In the genomic region with DNA sequence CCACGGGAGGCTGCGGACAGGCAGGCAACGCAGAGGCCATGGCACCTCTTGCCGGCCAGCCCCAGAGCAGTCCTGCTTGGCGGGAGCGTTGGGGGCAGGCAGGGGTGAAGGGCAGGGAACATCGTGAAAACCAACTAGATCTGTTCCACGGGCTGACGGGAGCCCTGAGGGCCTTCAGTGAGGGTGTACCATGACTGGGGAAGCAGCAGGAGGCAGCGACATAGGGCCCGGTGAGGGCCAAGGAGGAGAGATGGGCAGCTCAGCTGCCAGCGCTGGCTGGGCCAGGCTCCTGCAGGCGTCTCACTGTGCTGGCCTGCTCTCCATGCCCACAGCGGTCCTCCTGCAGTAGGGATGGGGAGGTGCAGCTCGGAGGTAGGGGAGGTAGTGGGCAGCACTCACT, we compare ENCODE assay signal across 15 cellular contexts.
A peak's percentile ranks its signal among the peaks of the same experiment; 100 is the strongest.
DNase-seq lines count a peak whose midpoint lies in the region; ATAC-seq and TF ChIP-seq lines count a peak whose summit lies in the region.
"Had no signal": no experiment of that assay in that cellular context is flagged by ENCODE, and none has a peak within 500 bp of the region (broad histone marks: within the 10 kb centered on the region; RNA-seq: fewer than 3 reads in every experiment).

No MANE protein-coding gene starts in this region.

- H3K4me2 ChIP-seq in BLaER1 = peak overlapping the region; percentile 88

- H3K27ac ChIP-seq in BLaER1 (peak overlapping the region; percentile 9; the same call in 1 of the 2 replicates), lower lobe of right lung (no peak overlapping the region)
- H3K27ac ChIP-seq in naive thymus-derived CD4-positive, alpha-beta T cell (ENCODE audit: low read depth, low read length) = no peak overlapping the region
- H3K27ac ChIP-seq: HL-60 had no signal

- no peak for TF ChIP-seq CTCF in brain (conservative IDR thresholded peaks at IDR 0.05)
- TF ChIP-seq CTCF in lower lobe of right lung (IDR thresholded peaks at IDR 0.05) = no peak

- peaks cover 45% of the 10 kb centered on the region for H3K4me1 Mint-ChIP-seq in brain
- peaks cover 3 to 22% (median 18%) of the 10 kb centered on the region in 7 donors for H3K4me1 Mint-ChIP-seq in naive thymus-derived CD4-positive, alpha-beta T cell
- H3K4me1 Mint-ChIP-seq in stimulated activated effector memory CD8-positive, alpha-beta T cell treated with anti-CD3 and anti-CD28 coated beads, Interleukin-12 subunit alpha, Interleukin-12 subunit beta, amount 100 ng/mL, for 72 hours = peaks cover 21% of the 10 kb centered on the region
- peaks cover 18 to 33% of the 10 kb centered on the region in 2 donors for H3K4me1 Mint-ChIP-seq in effector memory CD8-positive, alpha-beta T cell (ENCODE audit: low read depth in 2 of 2)

- peaks cover 0 to 2% (median 0%) of the 10 kb centered on the region in 5 experiments for H3K9me3 Mint-ChIP-seq in brain
- H3K9me3 Mint-ChIP-seq in naive thymus-derived CD4-positive, alpha-beta T cell = peaks cover 0 to 12% (median 0%) of the 10 kb centered on the region in 11 donors
- H3K9me3 Mint-ChIP-seq in stimulated activated effector memory CD8-positive, alpha-beta T cell treated with anti-CD3 and anti-CD28 coated beads, Interleukin-12 subunit alpha, Interleukin-12 subunit beta, amount 100 ng/mL, for 72 hours = no peaks in the 10 kb centered on the region
- peaks cover 0 to 2% of the 10 kb centered on the region in 2 donors for H3K9me3 Mint-ChIP-seq in effector memory CD8-positive, alpha-beta T cell
- H3K9me3 Mint-ChIP-seq: CD4-positive, alpha-beta T cell had no signal

- peaks cover 57% of the 10 kb centered on the region for H3K4me1 ChIP-seq in BLaER1
- H3K4me1 ChIP-seq in naive thymus-derived CD4-positive, alpha-beta T cell (ENCODE audit: control insufficient read depth in 2 of 2, insufficient read depth in 2 of 2, low read length in 2 of 2) = no peaks in the 10 kb centered on the region
- no peaks in the 10 kb centered on the region for H3K4me1 ChIP-seq in lower lobe of right lung

- H3K36me3 Mint-ChIP-seq in brain = no peaks in the 10 kb centered on the region
- peaks cover 0 to 15% (median 0%) of the 10 kb centered on the region in 5 donors for H3K36me3 Mint-ChIP-seq in naive thymus-derived CD4-positive, alpha-beta T cell
- no peaks in the 10 kb centered on the region for H3K36me3 Mint-ChIP-seq in stimulated activated effector memory CD8-positive, alpha-beta T cell treated with anti-CD3 and anti-CD28 coated beads, Interleukin-12 subunit alpha, Interleukin-12 subunit beta, amount 100 ng/mL, for 72 hours
- peaks cover 6% of the 10 kb centered on the region for H3K36me3 Mint-ChIP-seq in effector memory CD8-positive, alpha-beta T cell (ENCODE audit: insufficient read depth)

- H3K4me3 ChIP-seq in BLaER1 (no peak overlapping the region), lower lobe of right lung (no peak overlapping the region)
- H3K4me3 ChIP-seq in naive thymus-derived CD4-positive, alpha-beta T cell (ENCODE audit: low read length) = no peak overlapping the region

- CTCF ChIA-PET in naive thymus-derived CD4-positive, alpha-beta T cell (lab: Charles Lee) = interaction anchor here (0.7 kb wide), 1 partner anchor 20 kb away, joined by 4 read pairs; no protein-coding TSS in a partner anchor

- POLR2A ChIA-PET in naive thymus-derived CD4-positive, alpha-beta T cell (lab: Charles Lee) = no interaction called here

- peak; percentile 12 for ATAC-seq in naive thymus-derived CD4-positive, alpha-beta T cell
- no peak for ATAC-seq in stimulated activated effector memory CD8-positive, alpha-beta T cell treated with anti-CD3 and anti-CD28 coated beads, Interleukin-12 subunit alpha, Interleukin-12 subunit beta, amount 100 ng/mL, for 72 hours
- ATAC-seq in lower lobe of right lung (no peak), GM19023 (IDR thresholded peaks at IDR 0.05; ENCODE audit: unreplicated experiment) (no peak)
- no peak for ATAC-seq in effector memory CD8-positive, alpha-beta T cell (replicated peaks)

- H3K9me3 ChIP-seq in BLaER1 = peaks cover 2% of the 10 kb centered on the region; the same call in 1 of the 2 replicates
- no peaks in the 10 kb centered on the region for H3K9me3 ChIP-seq in naive thymus-derived CD4-positive, alpha-beta T cell (ENCODE audit: control insufficient read depth in 2 of 3, low read length in 3 of 3)
- no peaks in the 10 kb centered on the region for H3K9me3 ChIP-seq in lower lobe of right lung

- intact Hi-C loops in naive thymus-derived CD4-positive, alpha-beta T cell (cut with micrococcal nuclease) = no loop called here
- intact Hi-C loops in lower lobe of right lung (cut with DNase I) = no loop called here

- no peak for DNase-seq in naive thymus-derived CD4-positive, alpha-beta T cell
- DNase-seq in stimulated activated effector memory CD8-positive, alpha-beta T cell treated with anti-CD3 and anti-CD28 coated beads, Interleukin-12 subunit alpha, Interleukin-12 subunit beta, amount 100 ng/mL, for 72 hours (ENCODE audit: low spot score in 2 of 2) = no peak
- DNase-seq in lower lobe of right lung = no peak
- DNase-seq in effector memory CD8-positive, alpha-beta T cell = no peak
- DNase-seq: 8988T; ACHN; C1 segment of cervical spinal cord; Calu3; CD4-positive, alpha-beta T cell; DMS 273 treated with DMSO at 0.1 percent for 48 hours; KBM-7 had no signal

- no peak overlapping the region for H3K4me3 Mint-ChIP-seq in brain
- H3K4me3 Mint-ChIP-seq in naive thymus-derived CD4-positive, alpha-beta T cell = no peak overlapping the region
- H3K4me3 Mint-ChIP-seq in stimulated activated effector memory CD8-positive, alpha-beta T cell treated with anti-CD3 and anti-CD28 coated beads, Interleukin-12 subunit alpha, Interleukin-12 subunit beta, amount 100 ng/mL, for 72 hours = no peak overlapping the region
- H3K4me3 Mint-ChIP-seq in effector memory CD8-positive, alpha-beta T cell = no peak overlapping the region
- H3K4me3 Mint-ChIP-seq: CD4-positive, alpha-beta T cell had no signal

- peak overlapping the region in 3 of 5 experiments; percentile 27 to 86 (median 83) for H3K27ac Mint-ChIP-seq in brain
- peak overlapping the region in 2 of 9 donors; percentile 52 to 65 for H3K27ac Mint-ChIP-seq in naive thymus-derived CD4-positive, alpha-beta T cell
- peak overlapping the region; percentile 82 for H3K27ac Mint-ChIP-seq in stimulated activated effector memory CD8-positive, alpha-beta T cell treated with anti-CD3 and anti-CD28 coated beads, Interleukin-12 subunit alpha, Interleukin-12 subunit beta, amount 100 ng/mL, for 72 hours
- peak overlapping the region in 1 of 2 donors; percentile 82 for H3K27ac Mint-ChIP-seq in effector memory CD8-positive, alpha-beta T cell

- no peak overlapping the region for H3K9ac ChIP-seq in BLaER1

- H3K27me3 ChIP-seq in BLaER1 (peaks cover 3% of the 10 kb centered on the region; the same call in 1 of the 2 replicates), lower lobe of right lung (ENCODE audit: low read depth) (no peaks in the 10 kb centered on the region)
- no peaks in the 10 kb centered on the region for H3K27me3 ChIP-seq in naive thymus-derived CD4-positive, alpha-beta T cell (ENCODE audit: control insufficient read depth in 2 of 2, insufficient read depth in 2 of 2, low read length in 2 of 2)

- H3K27me3 Mint-ChIP-seq in brain = peaks cover 3% of the 10 kb centered on the region
- H3K27me3 Mint-ChIP-seq in naive thymus-derived CD4-positive, alpha-beta T cell = no peaks in the 10 kb centered on the region
- no peaks in the 10 kb centered on the region for H3K27me3 Mint-ChIP-seq in effector memory CD8-positive, alpha-beta T cell
- H3K27me3 Mint-ChIP-seq: CD4-positive, alpha-beta T cell had no signal

- H3K36me3 ChIP-seq in BLaER1 (peaks cover 23% of the 10 kb centered on the region; the same call in 1 of the 2 replicates), lower lobe of right lung (no peaks in the 10 kb centered on the region)
- H3K36me3 ChIP-seq in naive thymus-derived CD4-positive, alpha-beta T cell (ENCODE audit: control insufficient read depth in 2 of 3, insufficient read depth in 3 of 3, low read length in 3 of 3) = peaks cover 0 to 38% (median 0%) of the 10 kb centered on the region in 3 experiments

- peaks cover 98% of the 10 kb centered on the region for H4K20me1 ChIP-seq in BLaER1
